ENCODE assay signal across 8 cellular contexts in the genomic region with DNA sequence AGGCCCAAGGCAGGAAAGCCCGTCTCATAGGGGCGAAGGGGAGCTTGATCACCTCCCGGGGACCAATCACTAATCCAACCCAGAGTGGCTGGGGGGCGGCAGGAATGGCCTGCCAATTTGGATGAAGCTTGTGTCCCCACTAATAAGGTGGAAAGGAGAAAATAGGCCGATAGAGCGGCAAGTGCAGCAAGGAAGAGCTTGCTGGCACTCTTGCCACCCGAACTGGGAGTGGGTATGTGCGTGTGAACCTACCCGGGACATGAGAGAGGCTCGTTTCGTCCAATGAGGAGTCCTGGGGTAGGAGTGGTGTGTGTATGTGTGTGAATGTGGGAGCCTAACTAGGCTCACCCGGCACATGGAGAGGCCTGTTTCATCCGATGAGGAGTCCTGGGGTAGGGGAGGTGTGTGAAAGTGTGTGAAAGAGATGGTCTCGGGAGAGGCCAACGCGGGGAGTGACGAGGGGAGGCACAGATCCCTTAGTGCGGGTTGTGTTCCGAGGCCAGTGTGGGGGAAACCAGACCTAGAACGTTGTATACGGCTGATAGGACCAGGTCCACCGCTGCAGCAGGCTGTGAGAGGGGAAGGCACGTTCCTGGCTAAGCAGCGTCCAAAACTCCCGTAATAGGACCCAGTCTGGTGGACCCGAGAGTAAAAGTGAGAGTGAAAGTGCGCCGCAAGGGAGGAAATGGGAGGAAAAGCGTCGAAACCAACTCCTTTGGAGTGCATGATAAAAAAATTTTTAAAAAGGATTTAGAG. TPM values are rescaled to one million over a fixed set of nuclear protein-coding genes. Genes with fewer than 3 reads are reported as not detected.
A peak's percentile ranks its signal among the peaks of the same experiment; 100 is the strongest.
DNase-seq lines count a peak whose midpoint lies in the region; ATAC-seq and TF ChIP-seq lines count a peak whose summit lies in the region.
"Had no signal": no experiment of that assay in that cellular context is flagged by ENCODE, and none has a peak within 500 bp of the region (broad histone marks: within the 10 kb centered on the region; RNA-seq: fewer than 3 reads in every experiment).

No MANE protein-coding gene starts in this region.

- H3K27me3 ChIP-seq in esophagus squamous epithelium (no peaks in the 10 kb centered on the region), uterus (no peaks in the 10 kb centered on the region)
- no peaks in the 10 kb centered on the region for H3K27me3 ChIP-seq in naive thymus-derived CD4-positive, alpha-beta T cell (ENCODE audit: control insufficient read depth in 2 of 2, insufficient read depth in 2 of 2, low read length in 2 of 2)

- H3K4me1 ChIP-seq in esophagus squamous epithelium (peaks cover 22 to 67% (median 27%) of the 10 kb centered on the region in 3 donors), uterus (peaks cover 0 to 3% of the 10 kb centered on the region in 2 donors)
- H3K4me1 ChIP-seq in naive thymus-derived CD4-positive, alpha-beta T cell (ENCODE audit: control insufficient read depth in 2 of 2, insufficient read depth in 2 of 2, low read length in 2 of 2), result peaks cover 7 to 15% of the 10 kb centered on the region in 2 donors

- peaks cover 0 to 8% (median 0%) of the 10 kb centered on the region in 7 donors for H3K4me1 Mint-ChIP-seq in naive thymus-derived CD4-positive, alpha-beta T cell

- WGBS in esophagus squamous epithelium, 2 donors, result 3 to 5% methylated on average over 30 of the region's 30 CpGs

- intact Hi-C loops in esophagus squamous epithelium (cut with DNase I), result no loop called here
- intact Hi-C loops in naive thymus-derived CD4-positive, alpha-beta T cell (cut with micrococcal nuclease), result loop anchor here (1.0 to 2.0 kb wide), 5 partner anchors 31 to 266 kb away; a partner anchor contains a TSS
- intact Hi-C loops in uterus (cut with DNase I; ENCODE audit: low total_unique reads), result no loop called here

- POLR2A ChIA-PET in naive thymus-derived CD4-positive, alpha-beta T cell (lab: Charles Lee), result interaction anchor here (0.7 to 3.1 kb wide), 9 partner anchors 8 to 115 kb away, joined by 3 to 33 read pairs (median 4); a partner anchor contains a TSS

- TF ChIP-seq POLR2A in esophagus squamous epithelium (IDR thresholded peaks at IDR 0.05), result peak in 2 of 4 donors; percentile 31 to 39
- peak; percentile 15 to 24 for TF ChIP-seq POLR2A in uterus (IDR thresholded peaks at IDR 0.05)

- H3K36me3 ChIP-seq in esophagus squamous epithelium, result no peaks in the 10 kb centered on the region
- H3K36me3 ChIP-seq in naive thymus-derived CD4-positive, alpha-beta T cell (ENCODE audit: control insufficient read depth in 2 of 3, insufficient read depth in 3 of 3, low read length in 3 of 3), result no peaks in the 10 kb centered on the region
- no peaks in the 10 kb centered on the region for H3K36me3 ChIP-seq in uterus

- ATAC-seq in HG03066 (IDR thresholded peaks at IDR 0.05; ENCODE audit: low read depth, unreplicated experiment), result peak; percentile 46
- ATAC-seq in naive thymus-derived CD4-positive, alpha-beta T cell, result peak; percentile 81
- no peak for ATAC-seq in GM19395 (IDR thresholded peaks at IDR 0.05; ENCODE audit: unreplicated experiment)

- H3K27me3 Mint-ChIP-seq in naive thymus-derived CD4-positive, alpha-beta T cell, result peaks cover 0 to 29% (median 0%) of the 10 kb centered on the region in 5 donors
- H3K27me3 Mint-ChIP-seq: activated naive CD4-positive, alpha-beta T cell treated with anti-CD3 and anti-CD28 coated beads, Interleukin-2, amount 50 U/mL, for 24 hours had no signal

- no peak overlapping the region for H3K27ac Mint-ChIP-seq in naive thymus-derived CD4-positive, alpha-beta T cell
- H3K27ac Mint-ChIP-seq: activated naive CD4-positive, alpha-beta T cell treated with anti-CD3 and anti-CD28 coated beads, Interleukin-2, amount 50 U/mL, for 24 hours had no signal

- H3K4me3 Mint-ChIP-seq in naive thymus-derived CD4-positive, alpha-beta T cell, result no peak overlapping the region
- H3K4me3 Mint-ChIP-seq: activated naive CD4-positive, alpha-beta T cell treated with anti-CD3 and anti-CD28 coated beads, Interleukin-2, amount 50 U/mL, for 24 hours had no signal

- peak overlapping the region; percentile 86 to 95 (median 92) for H3K27ac ChIP-seq in esophagus squamous epithelium
- H3K27ac ChIP-seq in naive thymus-derived CD4-positive, alpha-beta T cell (ENCODE audit: low read depth, low read length), result peak overlapping the region; percentile 84
- H3K27ac ChIP-seq in uterus, result peak overlapping the region; percentile 89

- H3K4me3 ChIP-seq in esophagus squamous epithelium (peak overlapping the region; percentile 33 to 74 (median 57)), uterus (peak overlapping the region; percentile 43 to 62)
- H3K4me3 ChIP-seq in naive thymus-derived CD4-positive, alpha-beta T cell (ENCODE audit: low read length), result peak overlapping the region; percentile 78

- TF ChIP-seq CTCF in esophagus squamous epithelium (IDR thresholded peaks at IDR 0.05) (no peak), uterus (IDR thresholded peaks at IDR 0.05) (no peak)

- H3K9me3 ChIP-seq in esophagus squamous epithelium, result no peaks in the 10 kb centered on the region
- no peaks in the 10 kb centered on the region for H3K9me3 ChIP-seq in naive thymus-derived CD4-positive, alpha-beta T cell (ENCODE audit: control insufficient read depth in 2 of 3, low read length in 3 of 3)
- H3K9me3 ChIP-seq in uterus, result no peaks in the 10 kb centered on the region

- H3K36me3 Mint-ChIP-seq in naive thymus-derived CD4-positive, alpha-beta T cell, result peaks cover 0 to 8% (median 0%) of the 10 kb centered on the region in 5 donors
- H3K36me3 Mint-ChIP-seq: activated naive CD4-positive, alpha-beta T cell treated with anti-CD3 and anti-CD28 coated beads, Interleukin-2, amount 50 U/mL, for 24 hours had no signal

- CTCF ChIA-PET in naive thymus-derived CD4-positive, alpha-beta T cell (lab: Charles Lee), result interaction anchor here (1.0 to 1.2 kb wide), 3 partner anchors 31 to 33 kb away, joined by 4 read pairs; no protein-coding TSS in a partner anchor

- no peaks in the 10 kb centered on the region for H3K9me3 Mint-ChIP-seq in naive thymus-derived CD4-positive, alpha-beta T cell
- H3K9me3 Mint-ChIP-seq: activated naive CD4-positive, alpha-beta T cell treated with anti-CD3 and anti-CD28 coated beads, Interleukin-2, amount 50 U/mL, for 24 hours had no signal

- DNase-seq in activated CD4-positive, alpha-beta T cell treated with anti-CD3 and anti-CD28 coated beads, Interleukin-2, amount 50 U/mL, for 48 hours, result peak; percentile 29 to 40
- no peak for DNase-seq in esophagus squamous epithelium (lab: John Stamatoyannopoulos, UW)
- DNase-seq in naive thymus-derived CD4-positive, alpha-beta T cell, result peak; percentile 26 to 67 (median 60)
- peak; percentile 47 to 65 for DNase-seq in uterus
- DNase-seq in NCI-H2227 treated with DMSO at 0.1 percent for 48 hours (lab: John Stamatoyannopoulos, UW), result no peak

RNA-seq across cellular contexts. Expression of a gene that starts 47.1 kb away (rescaled TPM):
- total RNA-seq in esophagus squamous epithelium, result 10 to 100 TPM; 23.1 to 46.6 (median 32.4) TPM
- 10 to 100 TPM; 19.0 to 33.6 (median 22.4) TPM for total RNA-seq in naive thymus-derived CD4-positive, alpha-beta T cell
- polyA plus RNA-seq in naive thymus-derived CD4-positive, alpha-beta T cell, result 1 to 10 TPM; 3.4 to 5.6 TPM
- total RNA-seq in uterus, result 10 to 100 TPM in 2 of 4 donors, 1 to 10 TPM in 2; 2.8 to 27.9 (median 13.1) TPM

RNA-seq across cellular contexts. Expression of a gene that starts 47.8 kb away (rescaled TPM):
- total RNA-seq in esophagus squamous epithelium (under 1 TPM in 1 of 4 donors, not detected in 3; 0.41 TPM), uterus (under 1 TPM in 2 of 4 donors, not detected in 2; 0.21 to 0.27 TPM)
- 1 to 10 TPM; 1.2 to 5.0 (median 2.6) TPM for total RNA-seq in naive thymus-derived CD4-positive, alpha-beta T cell
- under 1 TPM; 0.09 to 0.47 TPM for polyA plus RNA-seq in naive thymus-derived CD4-positive, alpha-beta T cell

RNA-seq across cellular contexts. Expression of a gene that starts 54.1 kb away (rescaled TPM):
- 100 to 1,000 TPM in 1 of 4 donors, 10 to 100 TPM in 3; 57.6 to 150 (median 85.1) TPM for total RNA-seq in esophagus squamous epithelium
- total RNA-seq in naive thymus-derived CD4-positive, alpha-beta T cell, result 10 to 100 TPM; 38.1 to 77.5 (median 64.2) TPM
- polyA plus RNA-seq in naive thymus-derived CD4-positive, alpha-beta T cell, result 100 to 1,000 TPM in 1 of 2 donors, 10 to 100 TPM in 1; 86.3 to 112 TPM
- 100 to 1,000 TPM in 2 of 4 donors, 10 to 100 TPM in 2; 45.3 to 126 (median 82.5) TPM for total RNA-seq in uterus

RNA-seq across cellular contexts. Expression of a gene that starts 54.4 kb away (rescaled TPM):
- total RNA-seq in esophagus squamous epithelium, result 100 to 1,000 TPM in 3 of 4 donors, 10 to 100 TPM in 1; 84.7 to 161 (median 116) TPM
- total RNA-seq in naive thymus-derived CD4-positive, alpha-beta T cell, result 100 to 1,000 TPM in 3 of 5 experiments, 10 to 100 TPM in 2; 83.8 to 111 (median 102) TPM
- 100 to 1,000 TPM; 116 to 150 TPM for polyA plus RNA-seq in naive thymus-derived CD4-positive, alpha-beta T cell
- total RNA-seq in uterus, result 100 to 1,000 TPM in 2 of 4 donors, 10 to 100 TPM in 2; 93.8 to 151 (median 110) TPM

Comparison
In these comparisons a context has a peak if more than half of its experiments do, and no peak if none do; other contexts are left out.
1. DNase-seq: peak in activated CD4-positive, alpha-beta T cell treated with anti-CD3 and anti-CD28 coated beads, Interleukin-2, amount 50 U/mL, for 48 hours (2 of 2), naive thymus-derived CD4-positive, alpha-beta T cell (9 of 9) and uterus (2 of 2); none in esophagus squamous epithelium (single experiment) and NCI-H2227 treated with DMSO at 0.1 percent for 48 hours (single experiment).
2. intact Hi-C loops: an anchor here in naive thymus-derived CD4-positive, alpha-beta T cell (1.0 to 2.0 kb wide); none called in esophagus squamous epithelium and uterus.
3. Peak in every context shown above with its lines, with median percentiles within 50 percentile points of each other: H3K27ac ChIP-seq and H3K4me3 ChIP-seq.